In the genomic region with DNA sequence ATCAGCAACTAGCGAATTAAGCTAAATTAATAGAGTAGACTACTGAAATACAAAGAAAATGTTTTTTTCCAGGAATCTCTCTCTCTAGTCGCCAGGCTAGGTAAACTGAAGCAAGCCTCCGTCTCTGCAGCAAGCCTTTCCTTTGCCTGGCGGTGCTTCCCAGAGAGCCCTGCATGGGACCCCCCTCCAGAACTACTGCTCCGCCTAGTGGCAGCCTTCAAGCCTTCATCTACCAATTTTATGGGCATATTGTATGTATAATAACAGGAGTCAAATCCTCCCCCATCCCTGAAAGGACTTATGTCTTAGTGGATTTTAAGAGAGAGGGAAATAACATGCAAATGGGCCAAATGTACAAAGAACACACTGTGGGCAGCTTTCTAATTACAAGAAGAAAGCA, we compare ENCODE assay signal across 8 cellular contexts.
DNase-seq lines count a peak whose midpoint lies in the region; ATAC-seq, FAIRE-seq and TF ChIP-seq lines count a peak whose summit lies in the region.
"Had no signal": no experiment of that assay in that cellular context is flagged by ENCODE, and none has a peak within 500 bp of the region (broad histone marks: within the 10 kb centered on the region; RNA-seq: fewer than 3 reads in every experiment).

No MANE protein-coding gene starts in this region.

- H3K27me3 ChIP-seq in brain microvascular endothelial cell (replicated peaks) (no peaks in the 10 kb centered on the region), osteoblast (ENCODE audit: insufficient read depth, low read length) (no peaks in the 10 kb centered on the region), heart left ventricle (no peaks in the 10 kb centered on the region)

- no peak overlapping the region for H3K4me3 ChIP-seq in LNCaP clone FGC (ENCODE audit: low read depth, low read length)
- H3K4me3 ChIP-seq in brain microvascular endothelial cell (ENCODE audit: low read depth, low read length) = no peak overlapping the region
- no peak overlapping the region for H3K4me3 ChIP-seq in osteoblast (ENCODE audit: insufficient read depth, low read length)
- H3K4me3 ChIP-seq in heart left ventricle = no peak overlapping the region

- H3K79me2 ChIP-seq in osteoblast (ENCODE audit: insufficient read depth, low read length) = peaks cover 15% of the 10 kb centered on the region

- peaks cover 4% of the 10 kb centered on the region for H4K20me1 ChIP-seq in osteoblast (ENCODE audit: insufficient read depth, low read length)

- no peak overlapping the region for H3K27ac ChIP-seq in brain microvascular endothelial cell
- no peak overlapping the region for H3K27ac ChIP-seq in osteoblast (ENCODE audit: low read depth, low read length)
- no peak overlapping the region for H3K27ac ChIP-seq in heart left ventricle

- H3K4me2 ChIP-seq in osteoblast (ENCODE audit: insufficient read depth, low read length) = no peak overlapping the region

- TF ChIP-seq CTCF in LNCaP clone FGC (IDR thresholded peaks at IDR 0.05; ENCODE audit: control insufficient read depth, extremely low read depth, insufficient read depth) = peak; percentile 53
- TF ChIP-seq CTCF in brain microvascular endothelial cell (IDR thresholded peaks at IDR 0.05; ENCODE audit: low read depth, low read length, missing control alignments) = peak; percentile 78
- TF ChIP-seq CTCF in osteoblast (IDR thresholded peaks at IDR 0.05; ENCODE audit: extremely low read depth, low read depth, low read length) = peak; percentile 25
- no peak for TF ChIP-seq CTCF in heart left ventricle (IDR thresholded peaks at IDR 0.05)

- intact Hi-C loops in heart left ventricle (cut with DNase I) = loop anchor here in 1 of 10 donors (10.0 kb wide), 1 partner anchor 166 kb away; no protein-coding TSS in a partner anchor

- ATAC-seq in esophagus mucosa = no peak
- no peak for ATAC-seq in heart left ventricle

- H3K4me1 ChIP-seq in osteoblast (ENCODE audit: insufficient read depth, low read length) = peaks cover 27% of the 10 kb centered on the region
- peaks cover 0 to 39% (median 20%) of the 10 kb centered on the region in 12 donors for H3K4me1 ChIP-seq in heart left ventricle

- no peak for TF ChIP-seq POLR2A in GM12892 (IDR thresholded peaks at IDR 0.05; ENCODE audit: low read depth, low read length)
- TF ChIP-seq POLR2A in heart left ventricle (IDR thresholded peaks at IDR 0.05) = no peak

- WGBS in heart left ventricle, 4 donors = 90 to 94% (median 93%) methylated on average over 5 of the region's 5 CpGs

- no peaks in the 10 kb centered on the region for H3K36me3 ChIP-seq in brain microvascular endothelial cell (replicated peaks)
- peaks cover 55% of the 10 kb centered on the region for H3K36me3 ChIP-seq in osteoblast (ENCODE audit: insufficient read depth, low read length)
- H3K36me3 ChIP-seq in heart left ventricle = no peaks in the 10 kb centered on the region

- no peaks in the 10 kb centered on the region for H3K9me3 ChIP-seq in osteoblast (ENCODE audit: low read depth, low read length)
- no peaks in the 10 kb centered on the region for H3K9me3 ChIP-seq in heart left ventricle

- no peak for DNase-seq in GM12892 (ENCODE audit: insufficient read length)
- no peak for DNase-seq in LNCaP clone FGC (ENCODE audit: low read depth)
- DNase-seq in brain microvascular endothelial cell = peak; percentile 44
- no peak for DNase-seq in osteoblast (ENCODE audit: insufficient read length, low spot score, missing footprints)
- no peak for DNase-seq in KG1 (lab: John Stamatoyannopoulos, UW)
- no peak for DNase-seq in heart left ventricle
- DNase-seq: NCI-H2107 had no signal

- in situ Hi-C loops in brain microvascular endothelial cell (cut with HindIII; ENCODE audit: low pct_ligation_motif_present, low sequenced_read_pairs) = no loop called here

- peak; percentile 60 for FAIRE-seq in GM12892 (lab: Jason Lieb, UNC)

- H2AFZ ChIP-seq in osteoblast (ENCODE audit: low read length) = no peak overlapping the region

Comparison
In these comparisons a context has a peak if more than half of its experiments do, and no peak if none do; other contexts are left out.
1. CTCF ChIP-seq: peak in LNCaP clone FGC (single experiment), brain microvascular endothelial cell (single experiment) and osteoblast (single experiment); none in heart left ventricle (0 of 12).